Comparison of ENCODE assay signal across 8 cellular contexts in the genomic region with DNA sequence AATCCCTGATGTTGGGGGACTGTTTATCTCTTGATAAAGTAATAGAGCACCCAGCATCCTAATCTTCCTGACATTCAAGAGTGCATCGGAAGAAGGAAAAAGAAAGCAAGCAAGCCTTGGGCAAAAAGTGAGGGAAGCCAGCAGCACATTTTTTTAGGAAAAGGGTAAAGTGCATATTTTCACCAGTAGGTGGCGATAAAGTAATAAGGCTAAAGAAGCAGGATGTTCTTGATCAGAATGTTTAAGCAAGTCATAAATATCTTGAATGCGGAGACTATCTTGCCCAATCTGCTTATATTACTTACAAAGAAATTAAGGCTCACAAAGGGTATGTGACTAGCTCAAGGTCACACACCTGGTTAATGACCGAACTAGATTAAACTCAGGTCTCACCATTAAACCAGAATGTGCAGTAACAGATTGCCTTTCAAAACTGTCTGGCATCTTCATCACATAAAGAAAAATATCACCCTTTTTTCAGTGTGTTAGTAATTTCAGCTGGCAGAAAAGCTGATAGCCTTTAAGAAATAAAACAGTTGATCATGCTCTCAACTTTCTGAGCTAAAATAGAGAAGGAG.
DNase-seq lines count a peak whose midpoint lies in the region; ATAC-seq and TF ChIP-seq lines count a peak whose summit lies in the region.

No MANE protein-coding gene starts in this region.

- H3K27me3 ChIP-seq in kidney epithelial cell (ENCODE audit: control insufficient read depth, insufficient read depth, low read length) (peaks cover 5% of the 10 kb centered on the region), upper lobe of left lung (no peaks in the 10 kb centered on the region)

- no peak for TF ChIP-seq EP300 in upper lobe of left lung (IDR thresholded peaks at IDR 0.05)

- TF ChIP-seq CTCF in MCF 10A (IDR thresholded peaks at IDR 0.05; ENCODE audit: unreplicated experiment) (peak; percentile 62), kidney epithelial cell (IDR thresholded peaks at IDR 0.05; ENCODE audit: insufficient read depth, low read length, poor library complexity, severe bottlenecking) (peak; percentile 75), upper lobe of left lung (IDR thresholded peaks at IDR 0.05) (peak; percentile 69 to 86 (median 71))

- no peak overlapping the region for H3K27ac ChIP-seq in upper lobe of left lung

- POLR2A ChIA-PET in MCF 10A (lab: Yijun Ruan, JAX), result interaction anchor here (0.5 kb wide), 1 partner anchor 254 kb away, joined by 3 read pairs; no protein-coding TSS in a partner anchor

- in situ Hi-C loops in G401 (cut with HindIII; ENCODE audit: low sequenced_read_pairs), result no loop called here

- H3K27ac Mint-ChIP-seq in MCF 10A (ENCODE audit: low read depth, unreplicated experiment), result no peak overlapping the region

- 1 to 3% methylated on average over 4 of the region's 4 CpGs for WGBS in upper lobe of left lung, 2 donors

- no TSS peak for BruUV-seq in MCF 10A (replicated peaks; lab: Mats Ljungman, UMichigan)

- H3K36me3 ChIP-seq in kidney epithelial cell (ENCODE audit: control insufficient read depth, insufficient read depth, low read length), result no peaks in the 10 kb centered on the region
- H3K36me3 ChIP-seq in upper lobe of left lung, result no peaks in the 10 kb centered on the region

- ATAC-seq in HG03159 (IDR thresholded peaks at IDR 0.05; ENCODE audit: unreplicated experiment), result peak; percentile 57
- peak in 1 of 2 donors; percentile 63 for ATAC-seq in upper lobe of left lung (ENCODE audit: low FRiP score in 2 of 2)

- no peaks in the 10 kb centered on the region for H3K4me1 Mint-ChIP-seq in MCF 10A (ENCODE audit: insufficient read depth, unreplicated experiment)

- H3K4me3 ChIP-seq in kidney epithelial cell (ENCODE audit: low read depth, low read length), result no peak overlapping the region
- no peak overlapping the region for H3K4me3 ChIP-seq in upper lobe of left lung

- DNase-seq in A172 (ENCODE audit: low spot score) (peak; percentile 67), G401 (ENCODE audit: low spot score) (peak; percentile 72), NCI-H526 treated with DMSO at 0.1 percent for 48 hours (lab: John Stamatoyannopoulos, UW) (peak; percentile 17), MCF 10A (ENCODE audit: unreplicated experiment) (peak; percentile 66), kidney epithelial cell (ENCODE audit: low read depth) (no peak), upper lobe of left lung (no peak)
- no peak for DNase-seq in effector CD4-positive, alpha-beta T cell

- H3K4me1 ChIP-seq in upper lobe of left lung, result peaks cover 0 to 3% (median 1%) of the 10 kb centered on the region in 4 donors

- H3K9me3 Mint-ChIP-seq in MCF 10A (ENCODE audit: unreplicated experiment), result no peaks in the 10 kb centered on the region

- CTCF ChIA-PET in MCF 10A (lab: Yijun Ruan, JAX), result interaction anchor here (0.6 to 3.6 kb wide), 27 partner anchors 9 to 390 kb away, joined by 3 to 39 read pairs (median 4); partner anchors contain the start of gene VIT

- H3K9me3 ChIP-seq in upper lobe of left lung, result no peaks in the 10 kb centered on the region

- intact Hi-C loops in MCF 10A (cut with micrococcal nuclease), result loop anchor here (1.0 to 10.0 kb wide), 3 partner anchors 139 to 426 kb away; partner anchors contain the start of gene CRIM1

- no peak for TF ChIP-seq POLR2A in upper lobe of left lung (IDR thresholded peaks at IDR 0.05)

- H3K36me3 Mint-ChIP-seq in MCF 10A (ENCODE audit: insufficient read depth, unreplicated experiment), result no peaks in the 10 kb centered on the region

- H3K4me3 Mint-ChIP-seq in MCF 10A (ENCODE audit: unreplicated experiment), result peak overlapping the region; percentile 24

- peaks cover 23% of the 10 kb centered on the region for H3K27me3 Mint-ChIP-seq in MCF 10A (ENCODE audit: insufficient read depth, unreplicated experiment)

Comparison
In these comparisons a context has a peak if more than half of its experiments do, and no peak if none do; other contexts are left out.
1. DNase-seq: peak in A172 (single experiment), G401 (single experiment), NCI-H526 treated with DMSO at 0.1 percent for 48 hours (single experiment) and MCF 10A (single experiment); none in kidney epithelial cell (single experiment), upper lobe of left lung (0 of 2) and effector CD4-positive, alpha-beta T cell (single experiment).
2. Peak in every context shown above with its lines, with median percentiles within 50 percentile points of each other: CTCF ChIP-seq.